ENCODE assay signal across 9 cellular contexts in the genomic region with DNA sequence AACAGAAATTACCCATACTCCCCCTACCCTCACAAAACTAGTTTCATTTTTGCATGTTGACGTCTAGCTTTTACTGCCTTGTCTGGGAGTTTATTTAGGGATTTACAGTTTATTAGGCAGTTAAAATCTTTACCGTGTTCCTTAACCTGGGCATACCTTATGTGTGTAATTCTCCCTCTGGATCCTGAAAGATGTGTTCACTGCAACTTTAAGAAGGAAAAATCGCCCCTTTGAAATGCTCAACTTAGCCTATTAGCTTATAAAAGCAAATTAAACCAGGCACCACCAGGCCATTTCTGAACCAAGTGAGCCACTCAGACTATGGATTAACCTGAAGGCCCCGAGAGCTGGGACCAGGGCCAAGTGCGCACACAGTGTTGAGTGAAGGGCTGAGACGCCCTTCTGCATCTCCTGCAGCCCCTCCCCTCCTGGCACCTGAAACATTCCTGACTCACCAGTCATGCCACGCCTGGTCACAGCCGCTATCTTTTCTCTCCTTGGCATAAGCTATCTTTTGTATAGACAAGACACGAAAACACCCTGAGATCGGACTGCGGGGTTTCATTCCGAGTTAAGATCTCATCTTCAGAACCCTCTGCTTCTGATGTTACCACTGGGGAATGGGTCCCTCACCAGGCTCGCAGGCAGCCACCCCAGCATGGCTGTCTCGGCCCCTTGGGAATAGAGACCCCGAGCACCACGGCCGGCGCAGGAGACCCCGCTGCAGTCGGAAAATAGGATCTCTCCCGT.
DNase-seq lines count a peak whose midpoint lies in the region; ATAC-seq, FAIRE-seq and TF ChIP-seq lines count a peak whose summit lies in the region.
"Had no signal": no experiment of that assay in that cellular context is flagged by ENCODE, and none has a peak within 500 bp of the region (broad histone marks: within the 10 kb centered on the region; RNA-seq: fewer than 3 reads in every experiment).

No MANE protein-coding gene starts in this region.

- FAIRE-seq in small intestine (lab: Jason Lieb, UNC): no peak
- FAIRE-seq: GM18507 had no signal

- H2AK5ac ChIP-seq in trophoblast cell (ENCODE audit: low read length): no peak overlapping the region

- DNase-seq in H7 (peak; percentile 46), NCI-H82 (lab: John Stamatoyannopoulos, UW) (peak; percentile 87), foreskin keratinocyte (peak; percentile 55 to 76), small intestine (peak; percentile 61), HFFc6 (no peak), trophoblast cell (no peak)
- DNase-seq in activated naive CD4-positive, alpha-beta T cell treated with anti-CD3 and anti-CD28 coated beads, Interleukin-2, amount 50 U/mL, for 72 hours (ENCODE audit: low spot score in 2 of 2): no peak
- no peak for DNase-seq in stimulated activated naive CD8-positive, alpha-beta T cell treated with anti-CD3 and anti-CD28 coated beads, Interleukin-15, Interleukin-2, amounts not matched to agents 100 U/mL and 50 U/mL, for 24 hours

- no peak overlapping the region for H2AFZ ChIP-seq in trophoblast cell (ENCODE audit: insufficient read depth, low read length, poor library complexity)

- peak; percentile 86 for ATAC-seq in foreskin keratinocyte
- ATAC-seq in activated naive CD4-positive, alpha-beta T cell treated with anti-CD3 and anti-CD28 coated beads, Interleukin-2, amount 50 U/mL, for 72 hours: no peak
- no peak for ATAC-seq in stimulated activated naive CD8-positive, alpha-beta T cell treated with anti-CD3 and anti-CD28 coated beads, Interleukin-15, Interleukin-2, amounts not matched to agents 100 U/mL and 50 U/mL, for 24 hours

- H3K4ac ChIP-seq in trophoblast cell (ENCODE audit: low read depth, low read length): no peak overlapping the region

- H3K27ac Mint-ChIP-seq in activated naive CD4-positive, alpha-beta T cell treated with anti-CD3 and anti-CD28 coated beads, Interleukin-2, amount 50 U/mL, for 72 hours: no peak overlapping the region
- H3K27ac Mint-ChIP-seq in HFFc6: no peak overlapping the region

- no peak overlapping the region for H3K4me2 ChIP-seq in trophoblast cell (ENCODE audit: low read length)

- TF ChIP-seq CTCF in foreskin keratinocyte (conservative IDR thresholded peaks at IDR 0.05): no peak
- no peak for TF ChIP-seq CTCF in HFFc6 (IDR thresholded peaks at IDR 0.05)

- H3K27me3 ChIP-seq in H7 (ENCODE audit: control insufficient read depth, insufficient read depth, low read length): no peaks in the 10 kb centered on the region
- peaks cover 7% of the 10 kb centered on the region for H3K27me3 ChIP-seq in foreskin keratinocyte
- no peaks in the 10 kb centered on the region for H3K27me3 ChIP-seq in small intestine (ENCODE audit: control insufficient read depth in 2 of 2, insufficient read depth in 2 of 2, low read length in 2 of 2)
- no peaks in the 10 kb centered on the region for H3K27me3 ChIP-seq in trophoblast cell (ENCODE audit: insufficient read depth, low read length)

- H3K4me3 Mint-ChIP-seq in HFFc6: no peak overlapping the region

- no peaks in the 10 kb centered on the region for H3K9me3 ChIP-seq in small intestine (ENCODE audit: control insufficient read depth, low read depth)
- H3K9me3 ChIP-seq in trophoblast cell (ENCODE audit: insufficient read depth, low read depth, low read length): no peaks in the 10 kb centered on the region

- no peak overlapping the region for H3K23ac ChIP-seq in trophoblast cell (ENCODE audit: low read length)

- H3K36me3 ChIP-seq in H7 (replicated peaks; ENCODE audit: control insufficient read depth, insufficient read depth, low read length) (no peaks in the 10 kb centered on the region), small intestine (ENCODE audit: control insufficient read depth in 2 of 2, insufficient read depth in 2 of 2, low read length in 2 of 2) (no peaks in the 10 kb centered on the region), trophoblast cell (ENCODE audit: control insufficient read depth in 1 of 2, insufficient read depth in 2 of 2, low read length in 2 of 2) (no peaks in the 10 kb centered on the region)

- H2BK12ac ChIP-seq in trophoblast cell (ENCODE audit: low read length): no peak overlapping the region

- 32 to 52% (median 44%) methylated on average over 21 of the region's 21 CpGs for WGBS in small intestine, 3 donors
- WGBS in trophoblast cell (ENCODE audit: extremely low coverage, insufficient coverage, insufficient read length): no CpG with 5 or more reads among the region's 21 CpGs

- no peak overlapping the region for H4K12ac ChIP-seq in trophoblast cell (ENCODE audit: low read depth, low read length)

- H3K4me1 ChIP-seq in foreskin keratinocyte (no peaks in the 10 kb centered on the region), small intestine (ENCODE audit: control insufficient read depth in 2 of 2, insufficient read depth in 1 of 2, low read depth in 1 of 2, low read length in 1 of 2) (peaks cover 0 to 2% of the 10 kb centered on the region in 2 donors), trophoblast cell (ENCODE audit: control insufficient read depth in 1 of 2, insufficient read depth in 2 of 2, low read length in 2 of 2) (peaks cover 22% of the 10 kb centered on the region in 2 experiments)

- no peak overlapping the region for H3K9ac ChIP-seq in trophoblast cell (ENCODE audit: low read length)

- H3K27ac ChIP-seq in foreskin keratinocyte: no peak overlapping the region
- H3K27ac ChIP-seq in small intestine (ENCODE audit: low read depth in 1 of 2, low read length in 1 of 2): no peak overlapping the region
- no peak overlapping the region for H3K27ac ChIP-seq in trophoblast cell (ENCODE audit: low read depth, low read length)

- no peak overlapping the region for H3K18ac ChIP-seq in trophoblast cell (ENCODE audit: low read length)

- H2BK120ac ChIP-seq in trophoblast cell (ENCODE audit: insufficient read depth, low read length, poor library complexity): no peak overlapping the region

- H2BK5ac ChIP-seq in trophoblast cell (ENCODE audit: low read depth, low read length, poor library complexity): no peak overlapping the region

- H3K79me2 ChIP-seq in trophoblast cell (ENCODE audit: control insufficient read depth, insufficient read depth, low read length, poor library complexity): no peaks in the 10 kb centered on the region

- H3K14ac ChIP-seq in trophoblast cell (ENCODE audit: low read length): no peak overlapping the region

- peaks cover 33% of the 10 kb centered on the region for H3K27me3 Mint-ChIP-seq in HFFc6 (ENCODE audit: insufficient read depth)

- no peak overlapping the region for H4K91ac ChIP-seq in trophoblast cell (ENCODE audit: low read depth, low read length)

- no peak overlapping the region for H3K4me3 ChIP-seq in H7 (ENCODE audit: insufficient read depth, low read depth, low read length)
- no peak overlapping the region for H3K4me3 ChIP-seq in small intestine (ENCODE audit: low read depth in 1 of 2, low read length in 2 of 2)
- no peak overlapping the region for H3K4me3 ChIP-seq in trophoblast cell (ENCODE audit: low read depth, low read length)

- H3K79me1 ChIP-seq in trophoblast cell (ENCODE audit: low read length): peaks cover 4% of the 10 kb centered on the region

- H3K9me3 Mint-ChIP-seq in activated naive CD4-positive, alpha-beta T cell treated with anti-CD3 and anti-CD28 coated beads, Interleukin-2, amount 50 U/mL, for 72 hours: no peaks in the 10 kb centered on the region
- no peaks in the 10 kb centered on the region for H3K9me3 Mint-ChIP-seq in HFFc6

- no peaks in the 10 kb centered on the region for H3K36me3 Mint-ChIP-seq in activated naive CD4-positive, alpha-beta T cell treated with anti-CD3 and anti-CD28 coated beads, Interleukin-2, amount 50 U/mL, for 72 hours
- H3K36me3 Mint-ChIP-seq in HFFc6 (ENCODE audit: low read depth): no peaks in the 10 kb centered on the region

- no peak overlapping the region for H4K8ac ChIP-seq in trophoblast cell (ENCODE audit: low read depth, low read length)

- H3K4me1 Mint-ChIP-seq in HFFc6 (ENCODE audit: low read depth): peaks cover 9% of the 10 kb centered on the region

Comparison
In these comparisons a context has a peak if more than half of its experiments do, and no peak if none do; other contexts are left out.
1. DNase-seq: peak in H7 (single experiment), NCI-H82 (single experiment), foreskin keratinocyte (2 of 2) and small intestine (single experiment); none in activated naive CD4-positive, alpha-beta T cell treated with anti-CD3 and anti-CD28 coated beads, Interleukin-2, amount 50 U/mL, for 72 hours (0 of 2), HFFc6 (single experiment), stimulated activated naive CD8-positive, alpha-beta T cell treated with anti-CD3 and anti-CD28 coated beads, Interleukin-15, Interleukin-2, amounts not matched to agents 100 U/mL and 50 U/mL, for 24 hours (single experiment) and trophoblast cell (0 of 2).